8 cellular contexts compared by ENCODE assay signal in genomic region chr17:1649116-1649843, GRCh38. TPM values are rescaled to one million over a fixed set of nuclear protein-coding genes. Genes with fewer than 3 reads are reported as not detected.
DNase-seq lines count a peak whose midpoint lies in the region; ATAC-seq and TF ChIP-seq lines count a peak whose summit lies in the region.

No MANE protein-coding gene starts in this region.

- peak overlapping the region; percentile 64 for H3K4me3 ChIP-seq in epithelial cell of proximal tubule (ENCODE audit: low read depth, low read length)
- peak overlapping the region; percentile 53 to 72 for H3K4me3 ChIP-seq in muscle layer of colon (ENCODE audit: low read depth in 1 of 2, low read length in 2 of 2)

- H3K36me3 ChIP-seq in muscle layer of colon (ENCODE audit: insufficient read depth, low read length), result peaks cover 43% of the 10 kb centered on the region

- ATAC-seq in GM18519 (IDR thresholded peaks at IDR 0.05; ENCODE audit: low FRiP score, unreplicated experiment) (peak; percentile 43), HG03039 (IDR thresholded peaks at IDR 0.05; ENCODE audit: unreplicated experiment) (peak; percentile 28)

- peak overlapping the region; percentile 95 for H3K27ac ChIP-seq in muscle layer of colon (ENCODE audit: low read depth, low read length)

- peak overlapping the region; percentile 56 for H3K9ac ChIP-seq in muscle layer of colon (ENCODE audit: low read length)

- H3K9me3 ChIP-seq in muscle layer of colon (ENCODE audit: low read length), result no peaks in the 10 kb centered on the region

- H3K27me3 ChIP-seq in muscle layer of colon (ENCODE audit: control insufficient read depth in 1 of 2, insufficient read depth in 2 of 2, low read length in 2 of 2), result no peaks in the 10 kb centered on the region

- DNase-seq in 8988T (peak; percentile 56), NCI-H69 (lab: John Stamatoyannopoulos, UW) (peak; percentile 86), epithelial cell of proximal tubule (ENCODE audit: low read depth) (no peak)
- peak; percentile 88 for DNase-seq in activated CD8-positive, alpha-beta memory T cell treated with anti-CD3 and anti-CD28 coated beads, Interleukin-2, amount 50 U/mL, for 48 hours
- peak; percentile 55 to 81 for DNase-seq in stimulated activated CD8-positive, alpha-beta memory T cell treated with anti-CD3 and anti-CD28 coated beads, Interleukin-7, amount 100 ng/mL, for 4 hours (ENCODE audit: low read depth in 2 of 2)

- H3K4me1 ChIP-seq in muscle layer of colon (ENCODE audit: insufficient read depth, low read length), result peaks cover 21% of the 10 kb centered on the region

- no peak for TF ChIP-seq CTCF in epithelial cell of proximal tubule (conservative IDR thresholded peaks at IDR 0.05; ENCODE audit: low read depth, low read length)

RNA-seq across cellular contexts. Expression of gene RILP, which starts 0.4 kb away (rescaled TPM):
- total RNA-seq in epithelial cell of proximal tubule, result 18.2 and 21.4 TPM in 2 replicates

RNA-seq across cellular contexts. Expression of gene SCARF1, which starts 3.7 kb away (rescaled TPM):
- 14.5 and 19.8 TPM in 2 replicates for total RNA-seq in epithelial cell of proximal tubule

RNA-seq across cellular contexts. Expression of gene SLC43A2, which starts 20.6 kb away (rescaled TPM):
- total RNA-seq in epithelial cell of proximal tubule, result 2.3 and 12.9 TPM in 2 replicates

RNA-seq across cellular contexts. Expression of gene PRPF8, which starts 35.4 kb away (rescaled TPM):
- total RNA-seq in epithelial cell of proximal tubule, result 119 and 161 TPM in 2 replicates
